24 cellular contexts compared by ENCODE assay signal in the genomic region with DNA sequence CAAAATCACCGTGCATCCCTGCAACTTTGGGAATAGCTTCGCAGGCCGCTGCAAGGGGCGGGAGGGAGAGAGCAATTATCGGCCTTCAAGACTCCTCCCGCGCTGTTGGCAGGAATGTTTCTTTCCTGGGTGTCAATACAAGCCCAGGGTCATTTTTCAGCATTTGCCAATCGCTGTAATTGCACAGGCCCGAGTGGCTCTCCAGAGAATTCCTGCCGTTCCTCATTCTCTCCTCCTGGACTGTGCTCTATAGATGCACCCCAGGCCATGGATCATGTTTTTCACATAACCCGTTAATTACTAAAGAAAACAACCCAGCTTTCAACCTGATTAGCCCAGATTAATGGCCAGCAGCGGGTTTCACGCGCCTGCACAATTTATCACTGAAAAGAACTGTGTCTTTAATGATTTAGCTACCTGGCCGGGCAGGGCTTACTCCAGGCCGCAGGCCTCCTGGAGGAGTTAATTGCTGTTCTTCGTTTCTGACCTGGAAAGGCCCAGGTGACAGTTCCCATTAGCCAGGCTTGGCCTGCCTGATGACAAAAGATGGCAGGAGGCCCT.
DNase-seq lines count a peak whose midpoint lies in the region; ATAC-seq lines count a peak whose summit lies in the region.
"Had no signal": no experiment of that assay in that cellular context is flagged by ENCODE, and none has a peak within 500 bp of the region (broad histone marks: within the 10 kb centered on the region; RNA-seq: fewer than 3 reads in every experiment).

No MANE protein-coding gene starts in this region.

- H3K4me1 ChIP-seq in effector memory CD4-positive, alpha-beta T cell (ENCODE audit: control insufficient read depth, insufficient read depth, low read length, poor library complexity, severe bottlenecking): no peaks in the 10 kb centered on the region

- no peak overlapping the region for H3K4me3 ChIP-seq in effector memory CD4-positive, alpha-beta T cell (ENCODE audit: insufficient read depth, low read depth, low read length, poor library complexity, severe bottlenecking)
- H3K4me3 ChIP-seq: adrenal gland, dorsolateral prefrontal cortex had no signal

- no peaks in the 10 kb centered on the region for H3K9me3 ChIP-seq in effector memory CD4-positive, alpha-beta T cell (ENCODE audit: control insufficient read depth, low read length)
- H3K9me3 ChIP-seq: adrenal gland, SK-N-SH had no signal

- H3K36me3 ChIP-seq in effector memory CD4-positive, alpha-beta T cell (ENCODE audit: control insufficient read depth, insufficient read depth, low read length): no peaks in the 10 kb centered on the region
- H3K36me3 ChIP-seq: adrenal gland had no signal

- DNase-seq in COR-L47 (lab: John Stamatoyannopoulos, UW): peak; percentile 46
- DNase-seq in NCI-H1417 (lab: John Stamatoyannopoulos, UW): peak; percentile 14 to 98 (median 88)
- peak; percentile 83 for DNase-seq in NCI-H748 (lab: John Stamatoyannopoulos, UW; ENCODE audit: unreplicated experiment)
- peak; percentile 76 for DNase-seq in left kidney (ENCODE audit: low read depth, low spot score)
- no peak for DNase-seq in SHP77 (lab: John Stamatoyannopoulos, UW)
- DNase-seq in effector memory CD4-positive, alpha-beta T cell: no peak
- no peak for DNase-seq in germinal center (ENCODE audit: low spot score)
- DNase-seq: activated CD4-positive, alpha-beta T cell treated with anti-CD3 and anti-CD28 coated beads, Interleukin-2, amount 50 U/mL, for 1 hour; activated naive CD4-positive, alpha-beta T cell treated with Interleukin-2 at 50 U/mL for 16 hours; activated T-cell treated with anti-CD3 and anti-CD28 coated beads, Interleukin-2, amount 50 U/mL, for 48 hours; adrenal gland; cerebellar nuclear complex; DMS153; dorsolateral prefrontal cortex; islet precursor cell; midbrain; naive thymus-derived CD4-positive, alpha-beta T cell; NCI-H2171; NCI-H524; SK-N-SH; stimulated activated CD4-positive, alpha-beta T cell treated with anti-CD3 and anti-CD28 coated beads, Interleukin-12 subunit alpha, Interleukin-12 subunit beta, amount 100 ng/mL, for 4 hours; stimulated activated CD4-positive, alpha-beta T cell treated with anti-CD3 and anti-CD28 coated beads, Interleukin-4, amount 100 ng/mL, for 1 hour had no signal

- H3K27me3 ChIP-seq in effector memory CD4-positive, alpha-beta T cell (replicated peaks; ENCODE audit: control insufficient read depth, insufficient read depth, low read length, poor library complexity, severe bottlenecking): no peaks in the 10 kb centered on the region
- H3K27me3 ChIP-seq: adrenal gland, dorsolateral prefrontal cortex had no signal

- no peak overlapping the region for H3K27ac ChIP-seq in effector memory CD4-positive, alpha-beta T cell (ENCODE audit: insufficient read depth, low read length, poor library complexity, severe bottlenecking)
- H3K27ac ChIP-seq: adrenal gland, dorsolateral prefrontal cortex had no signal

- no peak for ATAC-seq in GM19324 (IDR thresholded peaks at IDR 0.05; ENCODE audit: low FRiP score, unreplicated experiment)
- ATAC-seq: naive thymus-derived CD4-positive, alpha-beta T cell; sciatic nerve had no signal

Comparison
In these comparisons a context has a peak if more than half of its experiments do, and no peak if none do; other contexts are left out.
1. DNase-seq: peak in COR-L47 (single experiment), NCI-H1417 (3 of 3), NCI-H748 (single experiment) and left kidney (single experiment); none in SHP77 (0 of 2), effector memory CD4-positive, alpha-beta T cell (0 of 3) and germinal center (single experiment).